ENCODE assay signal across 8 cellular contexts in the genomic region with DNA sequence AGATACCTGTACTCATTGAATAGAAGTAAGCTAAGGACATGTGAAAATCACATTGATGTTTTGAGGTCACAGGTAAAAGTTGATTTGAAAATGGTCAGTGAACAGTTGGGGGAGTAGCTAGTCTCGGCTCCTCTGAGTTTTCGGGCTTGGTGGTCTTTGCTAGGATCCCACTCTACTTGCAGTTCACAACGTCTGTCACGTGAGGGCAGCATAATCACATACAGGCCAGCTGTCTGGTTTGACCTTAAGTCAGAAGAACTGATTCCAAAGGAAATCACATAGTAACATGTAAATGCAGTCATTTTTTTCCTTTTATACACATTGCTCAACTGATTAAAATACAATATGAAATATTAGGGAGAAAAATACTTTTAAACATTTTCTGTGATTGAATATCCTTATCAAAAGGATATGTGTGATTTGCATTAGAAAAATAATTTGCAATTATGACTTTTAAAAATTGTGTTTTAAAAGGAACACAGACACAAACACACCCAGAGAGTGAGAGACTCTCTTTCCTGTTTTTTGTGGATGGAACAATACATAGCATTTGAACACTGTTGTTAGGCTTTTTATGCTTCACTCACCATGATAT. TPM values are rescaled to one million over a fixed set of nuclear protein-coding genes. Genes with fewer than 3 reads are reported as not detected.
A peak's percentile ranks its signal among the peaks of the same experiment; 100 is the strongest.
DNase-seq lines count a peak whose midpoint lies in the region; ATAC-seq and TF ChIP-seq lines count a peak whose summit lies in the region.

No MANE protein-coding gene starts in this region.

- no peak overlapping the region for H3K4me3 Mint-ChIP-seq in CD4-positive, CD25-positive, alpha-beta regulatory T cell
- H3K4me3 Mint-ChIP-seq in neural crest cell, result no peak overlapping the region

- H3K27me3 ChIP-seq in CD4-positive, CD25-positive, alpha-beta regulatory T cell (ENCODE audit: control insufficient read depth, insufficient read depth, low read length), result no peaks in the 10 kb centered on the region

- H3K27ac ChIP-seq in CD4-positive, CD25-positive, alpha-beta regulatory T cell (ENCODE audit: insufficient read depth, low read length, poor library complexity, severe bottlenecking), result no peak overlapping the region

- no peaks in the 10 kb centered on the region for H3K36me3 ChIP-seq in CD4-positive, CD25-positive, alpha-beta regulatory T cell (ENCODE audit: control insufficient read depth, insufficient read depth, low read length)

- no peak for ATAC-seq in CD4-positive, CD25-positive, alpha-beta regulatory T cell (ENCODE audit: low read depth in 2 of 2)
- ATAC-seq in GM19023 (IDR thresholded peaks at IDR 0.05; ENCODE audit: unreplicated experiment) (peak; percentile 74), HG03159 (IDR thresholded peaks at IDR 0.05; ENCODE audit: unreplicated experiment) (peak; percentile 82)

- TF ChIP-seq CTCF in neural crest cell (conservative IDR thresholded peaks at IDR 0.05), result peak; percentile 94

- no peaks in the 10 kb centered on the region for H3K36me3 Mint-ChIP-seq in CD4-positive, CD25-positive, alpha-beta regulatory T cell
- H3K36me3 Mint-ChIP-seq in neural crest cell (ENCODE audit: low read depth), result no peaks in the 10 kb centered on the region

- DNase-seq in CD4-positive, CD25-positive, alpha-beta regulatory T cell, result peak in 2 of 3 donors; percentile 6 to 56
- DNase-seq in NCI-H526 (lab: John Stamatoyannopoulos, UW) (peak; percentile 56 to 87), fibroblast of gingiva (ENCODE audit: low read depth) (peak; percentile 59), neural crest cell (ENCODE audit: low read depth, low spot score) (peak; percentile 80), ureter (ENCODE audit: low spot score) (peak; percentile 59)
- DNase-seq in activated CD8-positive, alpha-beta memory T cell treated with anti-CD3 and anti-CD28 coated beads for 48 hours (ENCODE audit: low read depth in 2 of 3, low spot score in 2 of 3), result peak; percentile 10 to 33 (median 20)

- H3K4me1 Mint-ChIP-seq in CD4-positive, CD25-positive, alpha-beta regulatory T cell, result no peaks in the 10 kb centered on the region
- H3K4me1 Mint-ChIP-seq in neural crest cell, result peaks cover 9% of the 10 kb centered on the region

- peaks cover 4% of the 10 kb centered on the region for H3K27me3 Mint-ChIP-seq in CD4-positive, CD25-positive, alpha-beta regulatory T cell
- no peaks in the 10 kb centered on the region for H3K27me3 Mint-ChIP-seq in neural crest cell (ENCODE audit: low read depth)

- H3K4me3 ChIP-seq in CD4-positive, CD25-positive, alpha-beta regulatory T cell (ENCODE audit: low read depth, low read length), result no peak overlapping the region

- no peaks in the 10 kb centered on the region for H3K9me3 Mint-ChIP-seq in CD4-positive, CD25-positive, alpha-beta regulatory T cell
- H3K9me3 Mint-ChIP-seq in neural crest cell, result no peaks in the 10 kb centered on the region

- H3K9me3 ChIP-seq in CD4-positive, CD25-positive, alpha-beta regulatory T cell (ENCODE audit: control insufficient read depth in 2 of 2, low read length in 2 of 2), result no peaks in the 10 kb centered on the region

- no peaks in the 10 kb centered on the region for H3K4me1 ChIP-seq in CD4-positive, CD25-positive, alpha-beta regulatory T cell (ENCODE audit: control insufficient read depth, insufficient read depth, low read length, poor library complexity, severe bottlenecking)

- no peak overlapping the region for H3K27ac Mint-ChIP-seq in CD4-positive, CD25-positive, alpha-beta regulatory T cell
- no peak overlapping the region for H3K27ac Mint-ChIP-seq in neural crest cell (ENCODE audit: unreplicated experiment)

RNA-seq across cellular contexts. Expression of gene PDC, which starts 21.8 kb away (rescaled TPM):
- not detected for total RNA-seq in CD4-positive, CD25-positive, alpha-beta regulatory T cell
- not detected for polyA plus RNA-seq in CD4-positive, CD25-positive, alpha-beta regulatory T cell
- total RNA-seq in neural crest cell (not detected in 2 replicates), ureter (not detected)

Comparison
In these comparisons a context has a peak if more than half of its experiments do, and no peak if none do; other contexts are left out.
1. ATAC-seq: peak in GM19023 (single experiment) and HG03159 (single experiment); none in CD4-positive, CD25-positive, alpha-beta regulatory T cell (0 of 2).
2. DNase-seq: peak in every context shown above with its lines; median percentile 80 in neural crest cell; 72 in NCI-H526; 59 in fibroblast of gingiva; 59 in ureter; 31 in CD4-positive, CD25-positive, alpha-beta regulatory T cell; 20 in activated CD8-positive, alpha-beta memory T cell treated with anti-CD3 and anti-CD28 coated beads for 48 hours.